In genomic region chr1:40592107-40592773, GRCh38 we compare ENCODE assay signal across 9 cellular contexts.
DNase-seq lines count a peak whose midpoint lies in the region; ATAC-seq, FAIRE-seq and TF ChIP-seq lines count a peak whose summit lies in the region.
"Had no signal": no experiment of that assay in that cellular context is flagged by ENCODE, and none has a peak within 500 bp of the region (broad histone marks: within the 10 kb centered on the region; RNA-seq: fewer than 3 reads in every experiment).

No MANE protein-coding gene starts in this region.

- TF ChIP-seq CTCF in right atrium auricular region (IDR thresholded peaks at IDR 0.05) (peak in 1 of 2 donors; percentile 54), bronchial epithelial cell (IDR thresholded peaks at IDR 0.05; ENCODE audit: insufficient read depth, low read length, severe bottlenecking) (peak; percentile 56)

- H3K27me3 ChIP-seq in right atrium auricular region (no peaks in the 10 kb centered on the region), bronchial epithelial cell (ENCODE audit: control insufficient read depth, insufficient read depth, low read length) (no peaks in the 10 kb centered on the region)

- H3K36me3 ChIP-seq in right atrium auricular region (no peaks in the 10 kb centered on the region), bronchial epithelial cell (ENCODE audit: control insufficient read depth, insufficient read depth, low read length) (no peaks in the 10 kb centered on the region)

- intact Hi-C loops in Right ventricle myocardium superior (cut with DNase I) (no loop called here), posterior vena cava (cut with DNase I) (no loop called here)

- peaks cover 0 to 9% of the 10 kb centered on the region in 2 donors for H3K4me1 ChIP-seq in right atrium auricular region

- DNase-seq in Right ventricle myocardium superior (no peak), right atrium auricular region (ENCODE audit: low spot score) (no peak), NCI-H460 (ENCODE audit: extremely low read depth, low read depth) (peak; percentile 13), bronchial epithelial cell (ENCODE audit: low read depth) (peak; percentile 72), lung microvascular endothelial cell (ENCODE audit: low read depth in 2 of 2) (peak; percentile 58 to 63), posterior vena cava (ENCODE audit: low spot score) (no peak), cerebellar nuclear complex (lab: John Stamatoyannopoulos, UW) (no peak)
- DNase-seq: activated naive CD8-positive, alpha-beta T cell treated with anti-CD3 and anti-CD28 coated beads, Interleukin-2, amount 10 ng/mL, durations not matched to agents 7 days and 5 days had no signal

- no peak overlapping the region for H3K27ac ChIP-seq in right atrium auricular region

- ATAC-seq in Right ventricle myocardium superior (ENCODE audit: poor library complexity) (peak; percentile 74), GM19463 (IDR thresholded peaks at IDR 0.05; ENCODE audit: unreplicated experiment) (no peak)

- no peak overlapping the region for H3K4me3 ChIP-seq in right atrium auricular region
- no peak overlapping the region for H3K4me3 ChIP-seq in bronchial epithelial cell (ENCODE audit: low read depth, low read length)

- no peaks in the 10 kb centered on the region for H3K9me3 ChIP-seq in right atrium auricular region

- FAIRE-seq in bronchial epithelial cell (lab: Jason Lieb, UNC): no peak

Comparison
In these comparisons a context has a peak if more than half of its experiments do, and no peak if none do; other contexts are left out.
1. DNase-seq: peak in NCI-H460 (single experiment), bronchial epithelial cell (single experiment) and lung microvascular endothelial cell (2 of 2); none in Right ventricle myocardium superior (single experiment), right atrium auricular region (single experiment), posterior vena cava (single experiment) and cerebellar nuclear complex (0 of 2).